Comparison of ENCODE assay signal across 9 cellular contexts in genomic region chr20:34703061-34703572, GRCh38. TPM values are rescaled to one million over a fixed set of nuclear protein-coding genes. Genes with fewer than 3 reads are reported as not detected.
A peak's percentile ranks its signal among the peaks of the same experiment; 100 is the strongest.
DNase-seq lines count a peak whose midpoint lies in the region; ATAC-seq and TF ChIP-seq lines count a peak whose summit lies in the region.
"Had no signal": no experiment of that assay in that cellular context is flagged by ENCODE, and none has a peak within 500 bp of the region (broad histone marks: within the 10 kb centered on the region; RNA-seq: fewer than 3 reads in every experiment).

No MANE protein-coding gene starts in this region.

- H3K4me1 ChIP-seq in DND-41 (ENCODE audit: insufficient read depth, low read length): peaks cover 19% of the 10 kb centered on the region
- H3K4me1 ChIP-seq in RWPE2 (ENCODE audit: insufficient read depth, poor library complexity, severe bottlenecking): peaks cover 15% of the 10 kb centered on the region
- peaks cover 30 to 42% (median 37%) of the 10 kb centered on the region in 4 donors for H3K4me1 ChIP-seq in esophagus muscularis mucosa
- H3K4me1 ChIP-seq in psoas muscle: peaks cover 23% of the 10 kb centered on the region

- H3K4me2 ChIP-seq in DND-41 (ENCODE audit: insufficient read depth, low read length): peak overlapping the region; percentile 99

- H3K36me3 ChIP-seq in DND-41 (ENCODE audit: insufficient read depth, low read length) (no peaks in the 10 kb centered on the region), RWPE2 (ENCODE audit: low read depth) (no peaks in the 10 kb centered on the region), esophagus muscularis mucosa (no peaks in the 10 kb centered on the region), psoas muscle (ENCODE audit: insufficient read depth in 1 of 2, low read depth in 1 of 2) (no peaks in the 10 kb centered on the region)

- H3K9me3 ChIP-seq in DND-41 (ENCODE audit: insufficient read depth, low read length, severe bottlenecking): no peaks in the 10 kb centered on the region
- H3K9me3 ChIP-seq in RWPE2 (ENCODE audit: severe bottlenecking): no peaks in the 10 kb centered on the region
- H3K9me3 ChIP-seq in esophagus muscularis mucosa: no peaks in the 10 kb centered on the region
- H3K9me3 ChIP-seq in psoas muscle: no peaks in the 10 kb centered on the region

- peak overlapping the region; percentile 59 to 88; a peak in 3 of 4 replicates for H3K4me3 ChIP-seq in DND-41 (ENCODE audit: low read depth in 1 of 2, low read length in 2 of 2)
- peak overlapping the region; percentile 90 for H3K4me3 ChIP-seq in RWPE2 (ENCODE audit: severe bottlenecking)
- peak overlapping the region; percentile 69 to 97 (median 90) for H3K4me3 ChIP-seq in esophagus muscularis mucosa
- peak overlapping the region; percentile 81 for H3K4me3 ChIP-seq in psoas muscle

- TF ChIP-seq CTCF in DND-41 (IDR thresholded peaks at IDR 0.05; ENCODE audit: borderline replicate concordance, extremely low read depth, low read length, poor library complexity, severe bottlenecking): no peak
- no peak for TF ChIP-seq CTCF in RWPE2 (IDR thresholded peaks at IDR 0.05; ENCODE audit: poor library complexity, severe bottlenecking)
- no peak for TF ChIP-seq CTCF in esophagus muscularis mucosa (IDR thresholded peaks at IDR 0.05)
- TF ChIP-seq CTCF in psoas muscle (IDR thresholded peaks at IDR 0.05): no peak

- no peak for TF ChIP-seq EP300 in esophagus muscularis mucosa (IDR thresholded peaks at IDR 0.05)

- H2AFZ ChIP-seq in DND-41 (ENCODE audit: low read depth, low read length): peak overlapping the region; percentile 92

- DNase-seq in DND-41 (no peak), RWPE2 (ENCODE audit: low spot score) (no peak), esophagus muscularis mucosa (ENCODE audit: extremely low spot score) (no peak), psoas muscle (no peak), HuH-7 (ENCODE audit: low spot score) (no peak)
- DNase-seq in activated effector memory CD4-positive, alpha-beta T cell treated with anti-CD3 and anti-CD28 coated beads, Interleukin-2, amount 50 U/mL, for 16 hours: no peak
- DNase-seq: NCI-H524 treated with DMSO at 0.1 percent for 48 hours had no signal

- TF ChIP-seq POLR2A in esophagus muscularis mucosa (IDR thresholded peaks at IDR 0.05; ENCODE audit: low read depth): no peak

- no peaks in the 10 kb centered on the region for H3K79me2 ChIP-seq in DND-41 (ENCODE audit: insufficient read depth, low read length)

- no peak for ATAC-seq in DND-41 (ENCODE audit: insufficient read depth, low read depth)
- ATAC-seq in RWPE2 (ENCODE audit: low read depth): no peak
- ATAC-seq in psoas muscle: no peak
- no peak for ATAC-seq in GM21619 (IDR thresholded peaks at IDR 0.05; ENCODE audit: unreplicated experiment)
- no peak for ATAC-seq in HG03095 (IDR thresholded peaks at IDR 0.05; ENCODE audit: unreplicated experiment)

- intact Hi-C loops in esophagus muscularis mucosa (cut with DNase I) (loop anchor here (10.0 kb wide), 1 partner anchor 398 kb away; the partner anchor contains the start of gene AHCY), psoas muscle (cut with DNase I) (loop anchor here in 1 of 2 donors (10.0 kb wide), 1 partner anchor 388 kb away; no protein-coding TSS in a partner anchor)

- H3K9ac ChIP-seq in DND-41 (ENCODE audit: low read depth, low read length): peak overlapping the region; percentile 65

- no peaks in the 10 kb centered on the region for H4K20me1 ChIP-seq in DND-41 (ENCODE audit: insufficient read depth, low read length)

- H3K27ac ChIP-seq in DND-41 (ENCODE audit: low read length): no peak overlapping the region
- H3K27ac ChIP-seq in RWPE2 (ENCODE audit: poor library complexity, severe bottlenecking): no peak overlapping the region
- peak overlapping the region; percentile 98 to 100 (median 100) for H3K27ac ChIP-seq in esophagus muscularis mucosa (replicated peaks in 1 of 4)
- no peak overlapping the region for H3K27ac ChIP-seq in psoas muscle

- WGBS in esophagus muscularis mucosa: 23% methylated on average over 5 of the region's 5 CpGs
- 23 to 28% (median 28%) methylated on average over 5 of the region's 5 CpGs for WGBS in psoas muscle, 3 donors

- H3K27me3 ChIP-seq in DND-41 (ENCODE audit: insufficient read depth, low read length, poor library complexity): peaks cover 11% of the 10 kb centered on the region
- no peaks in the 10 kb centered on the region for H3K27me3 ChIP-seq in RWPE2 (ENCODE audit: insufficient read depth, poor library complexity, severe bottlenecking)
- no peaks in the 10 kb centered on the region for H3K27me3 ChIP-seq in esophagus muscularis mucosa
- H3K27me3 ChIP-seq in psoas muscle (ENCODE audit: insufficient read depth in 3 of 3, low read length in 2 of 3): no peaks in the 10 kb centered on the region

RNA-seq across cellular contexts. Expression of gene TP53INP2, which starts 1.0 kb away (rescaled TPM):
- total RNA-seq in esophagus muscularis mucosa: 10 to 100 TPM; 37.1 to 73.1 (median 62.5) TPM
- total RNA-seq in psoas muscle: 10 to 100 TPM; 22.2 to 37.4 (median 27.8) TPM
- 10 to 100 TPM; 20.5 to 42.8 (median 23.8) TPM for polyA plus RNA-seq in psoas muscle

RNA-seq across cellular contexts. Expression of gene PIGU, which starts 26.2 kb away (rescaled TPM):
- total RNA-seq in esophagus muscularis mucosa: 10 to 100 TPM in 1 of 4 donors, 1 to 10 TPM in 3; 9.1 to 10.8 (median 9.5) TPM
- 10 to 100 TPM in 3 of 4 donors, 1 to 10 TPM in 1; 9.5 to 15.0 (median 10.6) TPM for total RNA-seq in psoas muscle
- polyA plus RNA-seq in psoas muscle: 10 to 100 TPM; 16.4 to 34.2 (median 17.1) TPM

Comparison
In these comparisons a context has a peak if more than half of its experiments do, and no peak if none do; other contexts are left out.
1. H3K27ac ChIP-seq: peak in esophagus muscularis mucosa (4 of 4); none in DND-41 (single experiment), RWPE2 (single experiment) and psoas muscle (single experiment).
2. Peak in every context shown above with its lines, with median percentiles within 50 percentile points of each other: H3K4me3 ChIP-seq.